ENCODE assay signal across 10 cellular contexts in genomic region chr6:56766806-56767178, GRCh38.
A peak's percentile ranks its signal among the peaks of the same experiment; 100 is the strongest.
DNase-seq lines count a peak whose midpoint lies in the region; ATAC-seq and TF ChIP-seq lines count a peak whose summit lies in the region.
"Had no signal": no experiment of that assay in that cellular context is flagged by ENCODE, and none has a peak within 500 bp of the region (broad histone marks: within the 10 kb centered on the region; RNA-seq: fewer than 3 reads in every experiment).

No MANE protein-coding gene starts in this region.

- H3K4me3 ChIP-seq in SK-N-SH (ENCODE audit: low read depth in 2 of 2, low read length in 1 of 2) (no peak overlapping the region), skeletal muscle satellite cell (ENCODE audit: low read length) (no peak overlapping the region), Peyer's patch (no peak overlapping the region)

- H3K4me1 ChIP-seq in SK-N-SH (ENCODE audit: control insufficient read depth in 1 of 2, insufficient read depth in 2 of 2, low read depth in 1 of 2, low read length in 1 of 2) (peaks cover 5 to 49% of the 10 kb centered on the region in 2 experiments), skeletal muscle satellite cell (ENCODE audit: control insufficient read depth, insufficient read depth, low read length) (peaks cover 76% of the 10 kb centered on the region), Peyer's patch (no peaks in the 10 kb centered on the region)

- H3K9ac ChIP-seq in SK-N-SH: no peak overlapping the region
- H3K9ac ChIP-seq in skeletal muscle satellite cell (ENCODE audit: low read depth, low read length): no peak overlapping the region

- WGBS in SK-N-SH (ENCODE audit: low lambda C conversion rate): 58% methylated on average over 1 of the region's 1 CpG

- TF ChIP-seq RAD21 in SK-N-SH (IDR thresholded peaks at IDR 0.05; ENCODE audit: low read length): no peak

- H2AFZ ChIP-seq in SK-N-SH (ENCODE audit: low read depth): no peak overlapping the region

- H3K9me3 Mint-ChIP-seq in activated naive CD4-positive, alpha-beta T cell treated with anti-CD3 and anti-CD28 coated beads, Interleukin-2, amount 10 ng/mL, durations not matched to agents 7 days and 5 days: no peaks in the 10 kb centered on the region

- H3K4me2 ChIP-seq in SK-N-SH (peak overlapping the region; percentile 34; the same call in 1 of the 2 replicates), skeletal muscle satellite cell (ENCODE audit: low read length) (peak overlapping the region; percentile 35)

- H3K27ac ChIP-seq in SK-N-SH (ENCODE audit: low read depth in 2 of 2, low read length in 1 of 2) (peak overlapping the region in 1 of 2 experiments; percentile 68; a peak in 1 of 4 replicates), Peyer's patch (no peak overlapping the region)
- H3K27ac ChIP-seq: 22Rv1 had no signal

- H3K9me3 ChIP-seq in SK-N-SH (no peaks in the 10 kb centered on the region), skeletal muscle satellite cell (replicated peaks; ENCODE audit: low read length) (no peaks in the 10 kb centered on the region), Peyer's patch (no peaks in the 10 kb centered on the region)

- H3F3A ChIP-seq in SK-N-SH (replicated peaks; ENCODE audit: insufficient read depth): peaks cover 36% of the 10 kb centered on the region

- peaks cover 0 to 3% of the 10 kb centered on the region in 2 experiments for H3K36me3 ChIP-seq in SK-N-SH (replicated peaks in 1 of 2; ENCODE audit: control insufficient read depth in 1 of 2, insufficient read depth in 2 of 2, low read length in 1 of 2)
- no peaks in the 10 kb centered on the region for H3K36me3 ChIP-seq in skeletal muscle satellite cell (ENCODE audit: insufficient read depth, low read length)
- no peaks in the 10 kb centered on the region for H3K36me3 ChIP-seq in Peyer's patch

- H3K4me3 Mint-ChIP-seq in activated naive CD4-positive, alpha-beta T cell treated with anti-CD3 and anti-CD28 coated beads, Interleukin-2, amount 10 ng/mL, durations not matched to agents 7 days and 5 days: no peak overlapping the region
- H3K4me3 Mint-ChIP-seq: effector memory CD8-positive, alpha-beta T cell had no signal

- no peaks in the 10 kb centered on the region for H3K4me1 Mint-ChIP-seq in activated naive CD4-positive, alpha-beta T cell treated with anti-CD3 and anti-CD28 coated beads, Interleukin-2, amount 10 ng/mL, durations not matched to agents 7 days and 5 days

- H3K9me2 ChIP-seq in SK-N-SH: no peaks in the 10 kb centered on the region

- H4K20me1 ChIP-seq in SK-N-SH (ENCODE audit: insufficient read depth): peaks cover 97% of the 10 kb centered on the region

- POLR2A ChIA-PET in SK-N-SH (lab: Yijun Ruan, JAX): no interaction called here

- TF ChIP-seq EP300 in SK-N-SH (IDR thresholded peaks at IDR 0.05; ENCODE audit: borderline replicate concordance in 1 of 2, low read depth in 1 of 2, low read length in 1 of 2): peak; percentile 39 to 69; a peak in 2 of 4 replicates

- TF ChIP-seq POLR2A in Peyer's patch (IDR thresholded peaks at IDR 0.05): no peak

- ATAC-seq in HG02943 (IDR thresholded peaks at IDR 0.05; ENCODE audit: low read depth, unreplicated experiment): peak; percentile 81
- ATAC-seq: effector memory CD8-positive, alpha-beta T cell had no signal

- H3K27me3 ChIP-seq in SK-N-SH (ENCODE audit: insufficient read depth): no peaks in the 10 kb centered on the region
- H3K27me3 ChIP-seq in skeletal muscle satellite cell (ENCODE audit: control insufficient read depth, insufficient read depth, low read length): no peaks in the 10 kb centered on the region
- H3K27me3 ChIP-seq in Peyer's patch: no peaks in the 10 kb centered on the region

- CTCF ChIA-PET in SK-N-SH (lab: Yijun Ruan, JAX): interaction anchor here (1.0 to 1.5 kb wide), 3 partner anchors 20 to 79 kb away, joined by 3 to 4 read pairs (median 3); no protein-coding TSS in a partner anchor
- CTCF ChIA-PET in activated naive CD4-positive, alpha-beta T cell treated with anti-CD3 and anti-CD28 coated beads, Interleukin-2, amount 10 ng/mL, durations not matched to agents 7 days and 5 days (lab: Charles Lee): no interaction called here

- TF ChIP-seq CTCF in SK-N-SH (IDR thresholded peaks at IDR 0.05) (no peak), Peyer's patch (IDR thresholded peaks at IDR 0.05) (no peak)

- H3K79me2 ChIP-seq in SK-N-SH (ENCODE audit: insufficient read depth): peaks cover 100% of the 10 kb centered on the region

- H3K27me3 Mint-ChIP-seq in activated naive CD4-positive, alpha-beta T cell treated with anti-CD3 and anti-CD28 coated beads, Interleukin-2, amount 10 ng/mL, durations not matched to agents 7 days and 5 days: peaks cover 3% of the 10 kb centered on the region
- H3K27me3 Mint-ChIP-seq: effector memory CD8-positive, alpha-beta T cell had no signal

- no peaks in the 10 kb centered on the region for H3K36me3 Mint-ChIP-seq in activated naive CD4-positive, alpha-beta T cell treated with anti-CD3 and anti-CD28 coated beads, Interleukin-2, amount 10 ng/mL, durations not matched to agents 7 days and 5 days

- H3K27ac Mint-ChIP-seq in activated naive CD4-positive, alpha-beta T cell treated with anti-CD3 and anti-CD28 coated beads, Interleukin-2, amount 10 ng/mL, durations not matched to agents 7 days and 5 days: no peak overlapping the region
- H3K27ac Mint-ChIP-seq: effector memory CD8-positive, alpha-beta T cell had no signal

- DNase-seq in NCI-H146 (lab: John Stamatoyannopoulos, UW) (peak; percentile 10), NCI-H146 treated with DMSO at 0.1 percent for 48 hours (lab: John Stamatoyannopoulos, UW; ENCODE audit: unreplicated experiment) (no peak), SK-N-SH (no peak), Peyer's patch (no peak)
- DNase-seq in activated naive CD4-positive, alpha-beta T cell treated with anti-CD3 and anti-CD28 coated beads, Interleukin-2, amount 10 ng/mL, durations not matched to agents 7 days and 5 days: no peak
- DNase-seq in activated CD4-positive, CD25-positive, alpha-beta regulatory T cell (lab: John Stamatoyannopoulos, UW): no peak
- DNase-seq: effector memory CD8-positive, alpha-beta T cell had no signal

TF ChIP-seq in SK-N-SH, 30 proteins besides CTCF, POLR2A, EP300 and RAD21 (continues in another document):
- TF ChIP-seq RXRA (IDR thresholded peaks at IDR 0.05; ENCODE audit: borderline replicate concordance, low read depth): peak; percentile 87
- TF ChIP-seq TEAD4 (IDR thresholded peaks at IDR 0.05; ENCODE audit: borderline replicate concordance, insufficient read depth): peak; percentile 72
- peak; percentile 74 for TF ChIP-seq JUND (IDR thresholded peaks at IDR 0.05)
- TF ChIP-seq TCF12 (IDR thresholded peaks at IDR 0.05): peak; percentile 95
- TF ChIP-seq FOXM1 (IDR thresholded peaks at IDR 0.05; ENCODE audit: low read depth): no peak; the same call in 1 of the 2 replicates
- no peak for TF ChIP-seq SMC3 (IDR thresholded peaks at IDR 0.05; ENCODE audit: low read depth, low read length)
- peak; percentile 85 for TF ChIP-seq PBX3 (IDR thresholded peaks at IDR 0.05)
- TF ChIP-seq MAX (IDR thresholded peaks at IDR 0.05; ENCODE audit: low read depth): peak; percentile 59; the same call in 1 of the 2 replicates
- TF ChIP-seq ZBTB33 (IDR thresholded peaks at IDR 0.05; ENCODE audit: borderline replicate concordance, low read depth): peak; percentile 59; the same call in 1 of the 2 replicates
- TF ChIP-seq MEF2A (IDR thresholded peaks at IDR 0.05; ENCODE audit: borderline replicate concordance, low read depth): peak; percentile 95
- no peak for TF ChIP-seq RFX5 (IDR thresholded peaks at IDR 0.05; ENCODE audit: low read length)
- peak; percentile 56; the same call in 1 of the 2 replicates for TF ChIP-seq POLR2AphosphoS5 (IDR thresholded peaks at IDR 0.05; ENCODE audit: low read depth, low read length)
- peak; percentile 63; the same call in 1 of the 2 replicates for TF ChIP-seq FOSL2 (IDR thresholded peaks at IDR 0.05; ENCODE audit: borderline replicate concordance, low read depth)
- no peak for TF ChIP-seq TAF1 (IDR thresholded peaks at IDR 0.05; ENCODE audit: borderline replicate concordance, low read depth, low read length)
- TF ChIP-seq NFIC (IDR thresholded peaks at IDR 0.05; ENCODE audit: borderline replicate concordance): peak; percentile 91
